ENCODE assay signal across 20 cellular contexts in genomic region chr7:54799792-54800191, GRCh38.
"Had no signal": no experiment of that assay in that cellular context is flagged by ENCODE, and none has a peak within 500 bp of the region (broad histone marks: within the 10 kb centered on the region; RNA-seq: fewer than 3 reads in every experiment).

No MANE protein-coding gene starts in this region.

- H3K9me3 Mint-ChIP-seq: activated CD4-positive, alpha-beta T cell treated with anti-CD3 and anti-CD28 coated beads, Interleukin-2, amount 10 ng/mL, durations not matched to agents 7 days and 5 days; activated CD8-positive, alpha-beta T cell treated with anti-CD3 and anti-CD28 coated beads for 36 hours; activated naive CD4-positive, alpha-beta T cell treated with anti-CD3 and anti-CD28 coated beads, Interleukin-2, amount 10 ng/mL, durations not matched to agents 7 days and 5 days; T-cell; T-helper 2 cell treated with Interferon-gamma antibody and Interleukin-4, amounts not matched to agents 5 μg/mL and 100 μg/mL, for 36 hours had no signal

- H3K36me3 Mint-ChIP-seq: activated CD8-positive, alpha-beta memory T cell treated with anti-CD3 and anti-CD28 coated beads, Interleukin-2, amount 10 ng/mL, durations not matched to agents 7 days and 5 days; activated naive CD4-positive, alpha-beta T cell treated with anti-CD3 and anti-CD28 coated beads, Interleukin-2, amount 10 ng/mL, durations not matched to agents 7 days and 5 days; naive thymus-derived CD8-positive, alpha-beta T cell; T-cell had no signal

- H3K4me1 Mint-ChIP-seq: activated CD4-positive, alpha-beta T cell treated with anti-CD3 and anti-CD28 coated beads, Interleukin-2, amount 10 ng/mL, durations not matched to agents 7 days and 5 days; activated CD8-positive, alpha-beta memory T cell treated with anti-CD3 and anti-CD28 coated beads, Interleukin-2, amount 10 ng/mL, durations not matched to agents 7 days and 5 days; activated naive CD4-positive, alpha-beta T cell treated with anti-CD3 and anti-CD28 coated beads, Interleukin-2, amount 10 ng/mL, durations not matched to agents 7 days and 5 days; naive thymus-derived CD8-positive, alpha-beta T cell; T-cell had no signal

- ATAC-seq: activated CD8-positive, alpha-beta memory T cell treated with anti-CD3 and anti-CD28 coated beads, Interleukin-2, amount 10 ng/mL, durations not matched to agents 7 days and 5 days; activated CD8-positive, alpha-beta T cell treated with anti-CD3 and anti-CD28 coated beads for 36 hours; lower lobe of right lung; naive thymus-derived CD8-positive, alpha-beta T cell; pancreas; psoas muscle; stimulated activated naive CD8-positive, alpha-beta T cell treated with anti-CD3 and anti-CD28 coated beads, Interleukin-15, Interleukin-2, amounts not matched to agents 100 U/mL and 50 U/mL, for 24 hours; T-cell had no signal

- H3K27ac Mint-ChIP-seq: activated CD4-positive, alpha-beta T cell treated with anti-CD3 and anti-CD28 coated beads, Interleukin-2, amount 10 ng/mL, durations not matched to agents 7 days and 5 days; activated CD8-positive, alpha-beta memory T cell treated with anti-CD3 and anti-CD28 coated beads, Interleukin-2, amount 10 ng/mL, durations not matched to agents 7 days and 5 days; activated CD8-positive, alpha-beta T cell treated with anti-CD3 and anti-CD28 coated beads for 36 hours; activated naive CD4-positive, alpha-beta T cell treated with anti-CD3 and anti-CD28 coated beads, Interleukin-2, amount 10 ng/mL, durations not matched to agents 7 days and 5 days; naive thymus-derived CD8-positive, alpha-beta T cell; T-cell; T-helper 2 cell treated with Interferon-gamma antibody and Interleukin-4, amounts not matched to agents 5 μg/mL and 100 μg/mL, for 36 hours had no signal

- H3K27me3 Mint-ChIP-seq: activated CD4-positive, alpha-beta T cell treated with anti-CD3 and anti-CD28 coated beads, Interleukin-2, amount 10 ng/mL, durations not matched to agents 7 days and 5 days; activated CD8-positive, alpha-beta memory T cell treated with anti-CD3 and anti-CD28 coated beads, Interleukin-2, amount 10 ng/mL, durations not matched to agents 7 days and 5 days; activated naive CD4-positive, alpha-beta T cell treated with anti-CD3 and anti-CD28 coated beads, Interleukin-2, amount 10 ng/mL, durations not matched to agents 7 days and 5 days had no signal

- H3K4me3 Mint-ChIP-seq: activated CD4-positive, alpha-beta T cell treated with anti-CD3 and anti-CD28 coated beads, Interleukin-2, amount 10 ng/mL, durations not matched to agents 7 days and 5 days; activated CD8-positive, alpha-beta memory T cell treated with anti-CD3 and anti-CD28 coated beads, Interleukin-2, amount 10 ng/mL, durations not matched to agents 7 days and 5 days; activated CD8-positive, alpha-beta T cell treated with anti-CD3 and anti-CD28 coated beads for 36 hours; activated naive CD4-positive, alpha-beta T cell treated with anti-CD3 and anti-CD28 coated beads, Interleukin-2, amount 10 ng/mL, durations not matched to agents 7 days and 5 days; naive thymus-derived CD8-positive, alpha-beta T cell; T-cell; T-helper 2 cell treated with Interferon-gamma antibody and Interleukin-4, amounts not matched to agents 5 μg/mL and 100 μg/mL, for 36 hours had no signal

- DNase-seq: activated CD4-positive, alpha-beta T cell treated with anti-CD3 and anti-CD28 coated beads, Interleukin-2, amount 10 ng/mL, durations not matched to agents 7 days and 5 days; activated CD4-positive, CD25-positive, alpha-beta regulatory T cell treated with anti-CD3 and anti-CD28 coated beads, Interleukin-2, amount 50 U/mL, for 72 hours; activated CD8-positive, alpha-beta memory T cell treated with anti-CD3 and anti-CD28 coated beads, Interleukin-2, amount 10 ng/mL, durations not matched to agents 7 days and 5 days; activated CD8-positive, alpha-beta T cell treated with anti-CD3 and anti-CD28 coated beads for 36 hours; activated effector memory CD4-positive, alpha-beta T cell treated with anti-CD3 and anti-CD28 coated beads, Interleukin-2, amount 50 U/mL, for 16 hours; activated naive CD4-positive, alpha-beta T cell treated with anti-CD3 and anti-CD28 coated beads, Interleukin-2, amount 10 ng/mL, durations not matched to agents 7 days and 5 days; activated T-cell treated with anti-CD3 and anti-CD28 coated beads for 4 hours; amygdala; foreskin melanocyte; lower lobe of right lung; naive thymus-derived CD8-positive, alpha-beta T cell; pancreas; psoas muscle; stimulated activated CD4-positive, alpha-beta T cell treated with anti-CD3 and anti-CD28 coated beads, Interleukin-12 subunit alpha, Interleukin-12 subunit beta, amount 100 ng/mL, for 4 hours; stimulated activated CD4-positive, alpha-beta T cell treated with anti-CD3 and anti-CD28 coated beads, Interleukin-4, amount 100 ng/mL, for 4 hours; stimulated activated naive CD8-positive, alpha-beta T cell treated with anti-CD3 and anti-CD28 coated beads, Interleukin-15, Interleukin-2, amounts not matched to agents 100 U/mL and 50 U/mL, for 24 hours; T-cell; upper lobe of left lung; WERI-Rb-1 had no signal
